Comparison of ENCODE assay signal across 8 cellular contexts in genomic region chr4:73869130-73870055, GRCh38. TPM values are rescaled to one million over a fixed set of nuclear protein-coding genes. Genes with fewer than 3 reads are reported as not detected.
DNase-seq lines count a peak whose midpoint lies in the region; ATAC-seq and TF ChIP-seq lines count a peak whose summit lies in the region.

CXCL1 (plus strand) TSS chr4:73869393; CDS start chr4:73869471, 78 bp downstream.

- peak within 1 kb of the TSS; percentile 60 for H3K4me3 ChIP-seq in brain microvascular endothelial cell (ENCODE audit: low read depth, low read length)

- in situ Hi-C loops in brain microvascular endothelial cell (cut with HindIII; ENCODE audit: low pct_ligation_motif_present, low sequenced_read_pairs) (no loop called here), KBM-7 (cut with MboI; ENCODE audit: low pct_unique_long_range_greater_than_20kb, low sequenced_read_pairs) (no loop called here)

- no peak for TF ChIP-seq CTCF in brain microvascular endothelial cell (IDR thresholded peaks at IDR 0.05; ENCODE audit: low read depth, low read length, missing control alignments)

- ATAC-seq in stimulated activated naive CD8-positive, alpha-beta T cell treated with anti-CD3 and anti-CD28 coated beads, Interleukin-15, Interleukin-2, amounts not matched to agents 100 U/mL and 50 U/mL, for 24 hours: peak; percentile 19

- no peak within 1 kb of the TSS for H3K27ac ChIP-seq in brain microvascular endothelial cell

- peak; percentile 25 for DNase-seq in NCI-H82 (lab: John Stamatoyannopoulos, UW)
- no peak for DNase-seq in NCI-H82 treated with DMSO at 0.1 percent for 48 hours (lab: John Stamatoyannopoulos, UW; ENCODE audit: unreplicated experiment)
- no peak for DNase-seq in brain microvascular endothelial cell
- DNase-seq in islet precursor cell: peak; percentile 69
- no peak for DNase-seq in stimulated activated naive CD8-positive, alpha-beta T cell treated with anti-CD3 and anti-CD28 coated beads, Interleukin-15, Interleukin-2, amounts not matched to agents 100 U/mL and 50 U/mL, for 24 hours
- DNase-seq in Ammon's horn (ENCODE audit: low spot score): no peak
- no peak for DNase-seq in KBM-7
- DNase-seq in mesenteric fat pad (ENCODE audit: low spot score): no peak

- H3K27me3 ChIP-seq in brain microvascular endothelial cell (replicated peaks): no peaks in the 10 kb centered on the region

- H3K36me3 ChIP-seq in brain microvascular endothelial cell (replicated peaks): no peaks in the 10 kb centered on the region

RNA-seq across cellular contexts. Expression of gene CXCL1, which starts in this region (rescaled TPM):
- total RNA-seq in mesenteric fat pad: 9.5 TPM

Comparison
In these comparisons a context has a peak if more than half of its experiments do, and no peak if none do; other contexts are left out.
1. DNase-seq: peak in NCI-H82 (single experiment) and islet precursor cell (single experiment); none in NCI-H82 treated with DMSO at 0.1 percent for 48 hours (single experiment), brain microvascular endothelial cell (single experiment), stimulated activated naive CD8-positive, alpha-beta T cell treated with anti-CD3 and anti-CD28 coated beads, Interleukin-15, Interleukin-2, amounts not matched to agents 100 U/mL and 50 U/mL, for 24 hours (single experiment), Ammon's horn (single experiment), KBM-7 (single experiment) and mesenteric fat pad (single experiment).